Comparison of ENCODE assay signal across 1 cellular context in genomic region chr17:80146121-80147034, GRCh38.
TF ChIP-seq lines count a peak whose summit lies in the region.

No MANE protein-coding gene starts in this region.

TF ChIP-seq in HEK293, 187 proteins besides CTCF, POLR2A, EP300 and RAD21 (continued from another document):
- TF ChIP-seq ZSCAN30 (tag by site-specific recombination; IDR thresholded peaks at IDR 0.05) (0 out of 2 replicates have a peak, but pooled peaks have one; percentile 44), MYNN (tag by site-specific recombination; IDR thresholded peaks at IDR 0.05; ENCODE audit: borderline replicate concordance) (0 out of 2 replicates have a peak, but pooled peaks have one; percentile 13), ZFHX2 (tag by site-specific recombination; conservative IDR thresholded peaks at IDR 0.05) (peak; percentile 78), ZNF391 (tag by site-specific recombination; IDR thresholded peaks at IDR 0.05; ENCODE audit: borderline replicate concordance, low read depth) (0 out of 2 replicates have a peak, but pooled peaks have one; percentile 16)
TF ChIP-seq in HEK293: peak in this region for 13.
